15 cellular contexts compared by ENCODE assay signal in the genomic region with DNA sequence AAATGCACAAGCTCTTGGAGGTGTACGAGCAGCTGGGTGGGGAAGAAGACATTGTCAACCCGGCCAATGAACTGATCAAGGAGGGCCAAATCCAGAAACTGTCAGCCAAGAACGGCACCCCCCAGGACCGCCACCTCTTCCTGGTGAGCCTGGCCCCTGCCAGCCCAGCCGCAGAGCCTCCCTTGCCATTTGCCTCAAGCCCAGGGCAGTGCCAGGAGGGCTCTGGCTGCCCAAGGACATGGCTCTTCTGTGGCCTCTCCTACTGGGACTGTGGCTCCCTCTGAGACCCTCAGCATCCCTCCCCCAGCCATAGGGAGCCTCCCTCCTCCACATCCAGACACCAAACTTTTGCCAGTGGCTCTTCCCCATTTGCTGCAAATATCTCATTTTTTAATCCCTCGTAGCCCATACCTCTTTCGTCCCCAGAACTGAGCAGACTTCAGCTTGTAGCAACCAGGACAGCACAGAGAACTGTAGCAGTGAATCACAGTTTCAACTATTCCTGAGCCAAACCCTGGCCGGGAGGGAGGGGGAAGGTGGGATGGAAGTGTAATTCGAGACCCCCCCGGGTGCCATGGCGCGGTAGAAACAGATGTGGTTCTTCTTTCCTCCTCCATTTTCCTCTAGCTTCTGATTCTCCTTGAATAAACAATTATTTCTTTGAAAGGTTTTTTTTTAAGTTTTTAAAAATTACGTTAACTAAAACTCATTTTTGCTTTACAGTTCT. TPM values are rescaled to one million over a fixed set of nuclear protein-coding genes. Genes with fewer than 3 reads are reported as not detected.
DNase-seq lines count a peak whose midpoint lies in the region; ATAC-seq and TF ChIP-seq lines count a peak whose summit lies in the region.
"Had no signal": no experiment of that assay in that cellular context is flagged by ENCODE, and none has a peak within 500 bp of the region (broad histone marks: within the 10 kb centered on the region; RNA-seq: fewer than 3 reads in every experiment).

No MANE protein-coding gene starts in this region.

- TF ChIP-seq CTCF in nephron progenitor cell (IDR thresholded peaks at IDR 0.05) (no peak), natural killer cell (IDR thresholded peaks at IDR 0.05) (no peak)

- no peaks in the 10 kb centered on the region for H3K36me3 Mint-ChIP-seq in nephron progenitor cell (ENCODE audit: low read depth)
- H3K36me3 Mint-ChIP-seq in natural killer cell, result peaks cover 7% of the 10 kb centered on the region

- no peak for ATAC-seq in GM19467 (IDR thresholded peaks at IDR 0.05; ENCODE audit: unreplicated experiment)
- no peak for ATAC-seq in natural killer cell
- ATAC-seq: gastroesophageal sphincter had no signal

- H3K4me1 Mint-ChIP-seq in nephron progenitor cell (peaks cover 11% of the 10 kb centered on the region), natural killer cell (peaks cover 11 to 23% of the 10 kb centered on the region in 2 donors)

- H3K27me3 Mint-ChIP-seq in nephron progenitor cell (ENCODE audit: low read depth, poor library complexity) (no peaks in the 10 kb centered on the region), natural killer cell (ENCODE audit: low read depth in 2 of 2) (no peaks in the 10 kb centered on the region)

- H3K4me3 Mint-ChIP-seq in nephron progenitor cell, result no peak overlapping the region
- no peak overlapping the region for H3K4me3 Mint-ChIP-seq in natural killer cell

- H3K27ac Mint-ChIP-seq in nephron progenitor cell (peak overlapping the region; percentile 49), natural killer cell (peak overlapping the region in 1 of 2 donors; percentile 56)

- H3K9me3 Mint-ChIP-seq in nephron progenitor cell (no peaks in the 10 kb centered on the region), natural killer cell (no peaks in the 10 kb centered on the region)

- peak; percentile 13 for DNase-seq in activated CD4-positive, CD25-positive, alpha-beta regulatory T cell treated with anti-CD3 and anti-CD28 coated beads, Interleukin-2, amount 50 U/mL, for 72 hours
- no peak for DNase-seq in activated CD4-positive, CD25-positive, alpha-beta regulatory T cell (lab: John Stamatoyannopoulos, UW)
- DNase-seq in D341Med (ENCODE audit: low spot score) (peak; percentile 15), nephron progenitor cell (no peak), GF-D8 (lab: John Stamatoyannopoulos, UW) (no peak), natural killer cell (no peak)
- peak; percentile 39 for DNase-seq in activated CD8-positive, alpha-beta memory T cell treated with anti-CD3 and anti-CD28 coated beads, Interleukin-2, amount 50 U/mL, for 48 hours
- DNase-seq: cortex of kidney; NCI-H1105; NCI-H226; stimulated activated CD4-positive, alpha-beta T cell treated with anti-CD3 and anti-CD28 coated beads, Interleukin-12 subunit alpha, Interleukin-12 subunit beta, amount 100 ng/mL, for 4 hours; stimulated activated naive CD4-positive, alpha-beta T cell treated with Interleukin-2 at 50 U/mL for 16 hours had no signal

- intact Hi-C loops in natural killer cell (cut with micrococcal nuclease), result no loop called here

RNA-seq across cellular contexts. Expression of a gene that starts 44.5 kb away (rescaled TPM):
- 1 to 10 TPM; 1.2 to 2.1 (median 1.8) TPM for total RNA-seq in natural killer cell
- total RNA-seq: astrocyte had no signal

Comparison
In these comparisons a context has a peak if more than half of its experiments do, and no peak if none do; other contexts are left out.
1. DNase-seq: peak in activated CD4-positive, CD25-positive, alpha-beta regulatory T cell treated with anti-CD3 and anti-CD28 coated beads, Interleukin-2, amount 50 U/mL, for 72 hours (single experiment), D341Med (single experiment) and activated CD8-positive, alpha-beta memory T cell treated with anti-CD3 and anti-CD28 coated beads, Interleukin-2, amount 50 U/mL, for 48 hours (single experiment); none in activated CD4-positive, CD25-positive, alpha-beta regulatory T cell (0 of 4), nephron progenitor cell (single experiment), GF-D8 (single experiment) and natural killer cell (single experiment).